24 cellular contexts compared by ENCODE assay signal in the genomic region with DNA sequence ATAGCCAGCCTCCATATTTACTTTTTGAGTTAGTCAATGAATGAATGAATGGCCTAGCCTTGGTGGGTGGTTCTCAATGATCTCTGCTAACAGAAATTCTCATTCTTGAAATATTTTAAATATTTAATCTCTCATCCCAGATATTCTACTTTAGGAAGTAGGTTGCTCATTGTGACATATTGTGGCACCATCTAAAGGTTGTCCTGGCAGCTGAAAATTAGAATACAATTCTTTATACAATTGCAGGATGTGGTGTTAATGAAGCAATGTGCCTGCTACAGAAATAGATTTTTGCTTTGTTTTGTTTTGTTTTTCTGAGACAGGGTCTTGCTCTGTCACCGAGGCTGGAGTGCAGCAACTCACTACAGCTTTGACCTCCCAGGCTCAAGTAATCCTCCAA. TPM values are rescaled to one million over a fixed set of nuclear protein-coding genes. Genes with fewer than 3 reads are reported as not detected.
"Had no signal": no experiment of that assay in that cellular context is flagged by ENCODE, and none has a peak within 500 bp of the region (broad histone marks: within the 10 kb centered on the region; RNA-seq: fewer than 3 reads in every experiment).

No MANE protein-coding gene starts in this region.

- H3K4me3 ChIP-seq: colonic mucosa, lung, neural progenitor cell, right lobe of liver, smooth muscle cell, stomach, thyroid gland, vagina had no signal

- ATAC-seq: effector memory CD8-positive, alpha-beta T cell; left lobe of liver; naive thymus-derived CD4-positive, alpha-beta T cell; right lobe of liver; stimulated activated effector memory CD8-positive, alpha-beta T cell treated with anti-CD3 and anti-CD28 coated beads, Interleukin-12 subunit alpha, Interleukin-12 subunit beta, amount 100 ng/mL, for 72 hours had no signal

- H3K9me3 ChIP-seq: colonic mucosa, right lobe of liver, stomach, thyroid gland, vagina had no signal

- H3K4me2 ChIP-seq: neural progenitor cell, smooth muscle cell had no signal

- H3K4me1 ChIP-seq: colonic mucosa, parathyroid adenoma, right lobe of liver, stomach, thyroid gland, vagina had no signal

- H3K27ac ChIP-seq: colonic mucosa, neural progenitor cell, parathyroid adenoma, right lobe of liver, stomach, thyroid gland, vagina had no signal

- H3K36me3 ChIP-seq: colonic mucosa, neural progenitor cell, right lobe of liver, stomach, thyroid gland, vagina had no signal

- DNase-seq: colonic mucosa; effector memory CD8-positive, alpha-beta T cell; mesenchymal stem cell; midbrain; naive thymus-derived CD4-positive, alpha-beta T cell; right lobe of liver; stimulated activated CD4-positive, alpha-beta T cell treated with anti-CD3 and anti-CD28 coated beads, Interleukin-12 subunit alpha, Interleukin-12 subunit beta, amount 100 ng/mL, for 4 hours; stimulated activated CD4-positive, alpha-beta T cell treated with anti-CD3 and anti-CD28 coated beads, Interleukin-2, amount 100 ng/mL, for 24 hours; stimulated activated CD4-positive, alpha-beta T cell treated with anti-CD3 and anti-CD28 coated beads, Interleukin-4, amount 100 ng/mL, for 24 hours; stimulated activated naive CD4-positive, alpha-beta T cell treated with Interleukin-2 at 50 U/mL for 16 hours; stomach; thyroid gland; trophoblast cell had no signal

- H3K9ac ChIP-seq: neural progenitor cell, parathyroid adenoma had no signal

- H3K79me2 ChIP-seq: parathyroid adenoma had no signal

- H3K27me3 ChIP-seq: colonic mucosa, neural progenitor cell, right lobe of liver, stomach, thyroid gland, vagina had no signal

- FAIRE-seq: endometrium, frontal cortex, keratinocyte had no signal

- H2AFZ ChIP-seq: neural progenitor cell, parathyroid adenoma had no signal

RNA-seq across cellular contexts. Expression of a gene that starts 35.8 kb away (rescaled TPM):
- total RNA-seq: left lobe of liver, liver, right lobe of liver had no signal
- polyA plus RNA-seq: liver; naive thymus-derived CD4-positive, alpha-beta T cell had no signal
